Comparison of ENCODE assay signal across 31 cellular contexts in genomic region chr9:82673904-82674303, GRCh38.
"Had no signal": no experiment of that assay in that cellular context is flagged by ENCODE, and none has a peak within 500 bp of the region (broad histone marks: within the 10 kb centered on the region; RNA-seq: fewer than 3 reads in every experiment).

No MANE protein-coding gene starts in this region.

- H3K27ac ChIP-seq: adrenal gland, breast epithelium, coronary artery, dorsolateral prefrontal cortex, esophagus muscularis mucosa, heart left ventricle, WERI-Rb-1 had no signal

- H3K36me3 ChIP-seq: adrenal gland, breast epithelium, esophagus muscularis mucosa, heart left ventricle, WERI-Rb-1 had no signal

- ATAC-seq: activated CD4-positive, alpha-beta T cell treated with anti-CD3 and anti-CD28 coated beads for 36 hours; activated CD8-positive, alpha-beta memory T cell treated with anti-CD3 and anti-CD28 coated beads, Interleukin-2, amount 10 ng/mL, durations not matched to agents 7 days and 5 days; activated CD8-positive, alpha-beta T cell treated with anti-CD3 and anti-CD28 coated beads, Interleukin-2, amount 10 ng/mL, durations not matched to agents 7 days and 5 days; activated naive CD8-positive, alpha-beta T cell treated with anti-CD3 and anti-CD28 coated beads, Interleukin-2, amount 50 U/mL, for 24 hours; heart left ventricle; T-helper 17 cell had no signal

- DNase-seq: activated B cell treated with CpG ODN at 0.5 μM for 24 hours; activated CD4-positive, alpha-beta memory T cell treated with anti-CD3 and anti-CD28 coated beads for 36 hours; activated CD4-positive, alpha-beta T cell treated with anti-CD3 and anti-CD28 coated beads for 36 hours; activated CD4-positive, alpha-beta T cell treated with anti-CD3 and anti-CD28 coated beads, Interleukin-2, amount 10 ng/mL, durations not matched to agents 24 days and 14 days; activated CD4-positive, CD25-positive, alpha-beta regulatory T cell treated with anti-CD3 and anti-CD28 coated beads, Interleukin-2, amount 50 U/mL, for 72 hours; activated CD8-positive, alpha-beta memory T cell treated with anti-CD3 and anti-CD28 coated beads, Interleukin-2, amount 10 ng/mL, durations not matched to agents 7 days and 5 days; activated CD8-positive, alpha-beta memory T cell treated with anti-CD3 and anti-CD28 coated beads, Interleukin-2, amount 50 U/mL, for 4 hours; activated CD8-positive, alpha-beta T cell treated with anti-CD3 and anti-CD28 coated beads, Interleukin-2, amount 10 ng/mL, durations not matched to agents 7 days and 5 days; activated effector memory CD4-positive, alpha-beta T cell treated with anti-CD3 and anti-CD28 coated beads, Interleukin-2, amount 50 U/mL, for 16 hours; activated naive CD4-positive, alpha-beta T cell treated with anti-CD3 and anti-CD28 coated beads for 36 hours; activated naive CD8-positive, alpha-beta T cell treated with anti-CD3 and anti-CD28 coated beads for 36 hours; activated naive CD8-positive, alpha-beta T cell treated with anti-CD3 and anti-CD28 coated beads, Interleukin-2, amount 50 U/mL, for 24 hours; activated T-cell treated with anti-CD3 and anti-CD28 coated beads, Interleukin-2, amount 50 U/mL, for 1 hour; activated T-cell treated with anti-CD3 and anti-CD28 coated beads, Interleukin-2, amount 50 U/mL, for 48 hours; adrenal gland; amygdala; aorta; dorsolateral prefrontal cortex; effector memory CD4-positive, alpha-beta T cell; endodermal cell; erythroblast; glutamatergic neuron; heart left ventricle; T-helper 1 cell; T-helper 17 cell; T1000; WERI-Rb-1 had no signal

- H3K9me3 ChIP-seq: adrenal gland, breast epithelium, esophagus muscularis mucosa, heart left ventricle had no signal

- FAIRE-seq: frontal cortex had no signal

- H3K27me3 ChIP-seq: adrenal gland, breast epithelium, dorsolateral prefrontal cortex, esophagus muscularis mucosa, heart left ventricle had no signal

- H3K4me3 ChIP-seq: adrenal gland, breast epithelium, coronary artery, dorsolateral prefrontal cortex, esophagus muscularis mucosa, heart left ventricle had no signal

- H3K4me1 ChIP-seq: adrenal gland, breast epithelium, esophagus muscularis mucosa, heart left ventricle had no signal
